ENCODE assay signal across 27 cellular contexts in genomic region chr17:13749566-13750235, GRCh38.
DNase-seq lines count a peak whose midpoint lies in the region; TF ChIP-seq lines count a peak whose summit lies in the region.
"Had no signal": no experiment of that assay in that cellular context is flagged by ENCODE, and none has a peak within 500 bp of the region (broad histone marks: within the 10 kb centered on the region; RNA-seq: fewer than 3 reads in every experiment).

No MANE protein-coding gene starts in this region.

- CTCF ChIA-PET in CD4-positive, alpha-beta memory T cell (lab: Charles Lee; ENCODE audit: partially characterized antibody), result no interaction called here
- CTCF ChIA-PET in HEK293T (lab: Yijun Ruan, JAX), result no interaction called here

- TF ChIP-seq POLR2A in lower leg skin (IDR thresholded peaks at IDR 0.05), result no peak

- H3K27ac Mint-ChIP-seq in endodermal cell, result peak overlapping the region; percentile 84
- H3K27ac Mint-ChIP-seq in CD4-positive, alpha-beta memory T cell, result peak overlapping the region in 1 of 7 donors; percentile 16
- H3K27ac Mint-ChIP-seq: activated naive CD4-positive, alpha-beta T cell treated with anti-CD3 and anti-CD28 coated beads, Interleukin-2, amount 50 U/mL, for 72 hours; B cell; CD8-positive, alpha-beta memory T cell; natural killer cell treated with Interleukin-12 subunit alpha and Interleukin-12 subunit beta and Interleukin-15 and Interleukin-18, amount 100 ng/mL, for 72 hours had no signal

- peaks cover 9% of the 10 kb centered on the region for H3K9me3 Mint-ChIP-seq in endodermal cell
- peaks cover 0 to 4% (median 0%) of the 10 kb centered on the region in 8 donors for H3K9me3 Mint-ChIP-seq in CD4-positive, alpha-beta memory T cell
- H3K9me3 Mint-ChIP-seq: activated naive CD4-positive, alpha-beta T cell treated with anti-CD3 and anti-CD28 coated beads, Interleukin-2, amount 50 U/mL, for 72 hours; CD8-positive, alpha-beta memory T cell; natural killer cell treated with Interleukin-12 subunit alpha and Interleukin-12 subunit beta and Interleukin-15 and Interleukin-18, amount 100 ng/mL, for 72 hours had no signal

- H3K36me3 ChIP-seq in cardiac muscle cell, result no peaks in the 10 kb centered on the region
- no peaks in the 10 kb centered on the region for H3K36me3 ChIP-seq in right atrium auricular region
- H3K36me3 ChIP-seq in endodermal cell (ENCODE audit: control insufficient read depth, insufficient read depth, low read length), result no peaks in the 10 kb centered on the region
- no peaks in the 10 kb centered on the region for H3K36me3 ChIP-seq in brain microvascular endothelial cell (replicated peaks)
- H3K36me3 ChIP-seq in CD4-positive, alpha-beta memory T cell (ENCODE audit: insufficient read depth, low read length), result no peaks in the 10 kb centered on the region
- H3K36me3 ChIP-seq: left ventricle myocardium inferior, suprapubic skin had no signal

- in situ Hi-C loops in brain microvascular endothelial cell (cut with HindIII; ENCODE audit: low pct_ligation_motif_present, low sequenced_read_pairs), result no loop called here

- no peaks in the 10 kb centered on the region for H3K9me3 ChIP-seq in cardiac muscle cell (ENCODE audit: low read depth)
- no peaks in the 10 kb centered on the region for H3K9me3 ChIP-seq in right atrium auricular region
- H3K9me3 ChIP-seq in endodermal cell (ENCODE audit: control insufficient read depth, low read length), result peaks cover 20% of the 10 kb centered on the region
- H3K9me3 ChIP-seq in CD4-positive, alpha-beta memory T cell (ENCODE audit: control insufficient read depth in 1 of 2, low read length in 2 of 2), result no peaks in the 10 kb centered on the region
- H3K9me3 ChIP-seq: left ventricle myocardium inferior, suprapubic skin had no signal

- POLR2A ChIA-PET in CD4-positive, alpha-beta memory T cell (lab: Charles Lee; ENCODE audit: partially characterized antibody), result no interaction called here
- POLR2A ChIA-PET in HEK293T (lab: Yijun Ruan, JAX), result no interaction called here

- H3K36me3 Mint-ChIP-seq in endodermal cell (ENCODE audit: low read depth), result no peaks in the 10 kb centered on the region
- no peaks in the 10 kb centered on the region for H3K36me3 Mint-ChIP-seq in CD4-positive, alpha-beta memory T cell
- H3K36me3 Mint-ChIP-seq: activated naive CD4-positive, alpha-beta T cell treated with anti-CD3 and anti-CD28 coated beads, Interleukin-2, amount 50 U/mL, for 72 hours; CD8-positive, alpha-beta memory T cell; natural killer cell treated with Interleukin-12 subunit alpha and Interleukin-12 subunit beta and Interleukin-15 and Interleukin-18, amount 100 ng/mL, for 72 hours had no signal

- H3K27me3 Mint-ChIP-seq in endodermal cell (ENCODE audit: insufficient read depth), result no peaks in the 10 kb centered on the region
- H3K27me3 Mint-ChIP-seq in CD4-positive, alpha-beta memory T cell, result peaks cover 0 to 4% of the 10 kb centered on the region in 2 donors

- H3K9ac ChIP-seq in endodermal cell (ENCODE audit: extremely low read depth, low read length, poor library complexity, severe bottlenecking), result no peak overlapping the region
- H3K9ac ChIP-seq: parathyroid adenoma had no signal

- no peaks in the 10 kb centered on the region for H3K27me3 ChIP-seq in cardiac muscle cell
- no peaks in the 10 kb centered on the region for H3K27me3 ChIP-seq in right atrium auricular region
- H3K27me3 ChIP-seq in endodermal cell (ENCODE audit: control insufficient read depth, insufficient read depth, low read length, poor library complexity, severe bottlenecking), result no peaks in the 10 kb centered on the region
- no peaks in the 10 kb centered on the region for H3K27me3 ChIP-seq in brain microvascular endothelial cell (replicated peaks)
- H3K27me3 ChIP-seq in CD4-positive, alpha-beta memory T cell (ENCODE audit: insufficient read depth, low read length), result no peaks in the 10 kb centered on the region
- H3K27me3 ChIP-seq: suprapubic skin had no signal

- peak overlapping the region; percentile 11 for H3K4me3 Mint-ChIP-seq in endodermal cell
- H3K4me3 Mint-ChIP-seq in CD4-positive, alpha-beta memory T cell, result no peak overlapping the region
- H3K4me3 Mint-ChIP-seq: B cell; CD8-positive, alpha-beta memory T cell; natural killer cell treated with Interleukin-12 subunit alpha and Interleukin-12 subunit beta and Interleukin-15 and Interleukin-18, amount 100 ng/mL, for 72 hours had no signal

- 58 to 100% methylated on average over 1 to 4 of the region's 4 CpGs for WGBS in endodermal cell (ENCODE audit: insufficient coverage in 1 of 2, insufficient read length in 1 of 2), 2 experiments
- 56 to 64% methylated on average over 4 of the region's 4 CpGs for WGBS in lower leg skin, 2 donors

- H3K4me3 ChIP-seq in cardiac muscle cell, result no peak overlapping the region
- no peak overlapping the region for H3K4me3 ChIP-seq in right atrium auricular region
- peak overlapping the region; percentile 20 for H3K4me3 ChIP-seq in endodermal cell (ENCODE audit: low read length)
- H3K4me3 ChIP-seq in brain microvascular endothelial cell (ENCODE audit: low read depth, low read length), result no peak overlapping the region
- H3K4me3 ChIP-seq in lower leg skin (ENCODE audit: low read depth, poor library complexity, severe bottlenecking), result no peak overlapping the region
- H3K4me3 ChIP-seq in CD4-positive, alpha-beta memory T cell (ENCODE audit: low read length in 2 of 2), result no peak overlapping the region
- H3K4me3 ChIP-seq: left ventricle myocardium inferior, suprapubic skin had no signal

- intact Hi-C loops in lower leg skin (cut with DNase I; ENCODE audit: low total_unique reads), result no loop called here
- intact Hi-C loops in CD4-positive, alpha-beta memory T cell (cut with micrococcal nuclease), result no loop called here

- peaks cover 54% of the 10 kb centered on the region for H3K4me1 ChIP-seq in cardiac muscle cell (ENCODE audit: low read depth)
- H3K4me1 ChIP-seq in right atrium auricular region, result peaks cover 0 to 4% of the 10 kb centered on the region in 2 donors
- peaks cover 18% of the 10 kb centered on the region for H3K4me1 ChIP-seq in endodermal cell (ENCODE audit: control insufficient read depth, insufficient read depth, low read length)
- H3K4me1 ChIP-seq in CD4-positive, alpha-beta memory T cell (ENCODE audit: insufficient read depth, low read length), result no peaks in the 10 kb centered on the region
- H3K4me1 ChIP-seq: parathyroid adenoma, suprapubic skin had no signal

- H3K27ac ChIP-seq in cardiac muscle cell (no peak overlapping the region), right atrium auricular region (no peak overlapping the region), endodermal cell (ENCODE audit: low read depth, low read length) (no peak overlapping the region), brain microvascular endothelial cell (no peak overlapping the region)
- H3K27ac ChIP-seq in CD4-positive, alpha-beta memory T cell (ENCODE audit: low read depth, low read length), result no peak overlapping the region
- H3K27ac ChIP-seq: left ventricle myocardium inferior, parathyroid adenoma, suprapubic skin, VCaP had no signal

- TF ChIP-seq CTCF in cardiac muscle cell (IDR thresholded peaks at IDR 0.05; ENCODE audit: low read depth, low read length) (no peak), right atrium auricular region (IDR thresholded peaks at IDR 0.05) (no peak), endodermal cell (conservative IDR thresholded peaks at IDR 0.05) (no peak), brain microvascular endothelial cell (IDR thresholded peaks at IDR 0.05; ENCODE audit: low read depth, low read length, missing control alignments) (no peak), lower leg skin (IDR thresholded peaks at IDR 0.05) (no peak)

- peak; percentile 21 to 51 for DNase-seq in cardiac muscle cell (ENCODE audit: low read depth in 1 of 2, low spot score in 1 of 2)
- DNase-seq in right atrium auricular region (ENCODE audit: low spot score), result no peak
- DNase-seq in endodermal cell, result peak; percentile 74
- DNase-seq in myocyte (ENCODE audit: low read depth), result peak; percentile 7
- DNase-seq in brain microvascular endothelial cell, result no peak
- no peak for DNase-seq in lower leg skin (ENCODE audit: low spot score in 2 of 2)
- no peak for DNase-seq in CD4-positive, alpha-beta memory T cell
- no peak for DNase-seq in HEK293T (ENCODE audit: extremely low spot score)
- DNase-seq: activated CD4-positive, alpha-beta T cell treated with anti-CD3 and anti-CD28 coated beads for 48 hours; amygdala; CD8-positive, alpha-beta memory T cell; DMS 273 treated with DMSO at 0.1 percent for 48 hours; HCEC 1CT; left ventricle myocardium inferior; midbrain; NCI-H2107; NCI-H82; SHP77 treated with DMSO at 0.1 percent for 48 hours; stimulated activated CD4-positive, alpha-beta T cell treated with anti-CD3 and anti-CD28 coated beads, Interleukin-1b, Interleukin-23, amount 100 ng/mL, for 48 hours; stimulated activated naive CD4-positive, alpha-beta T cell treated with Interleukin-2 at 50 U/mL for 16 hours; SW 1271 had no signal

- H3K4me1 Mint-ChIP-seq in endodermal cell, result peaks cover 49% of the 10 kb centered on the region
- H3K4me1 Mint-ChIP-seq in CD4-positive, alpha-beta memory T cell, result no peaks in the 10 kb centered on the region
- H3K4me1 Mint-ChIP-seq: B cell; CD8-positive, alpha-beta memory T cell had no signal

TF ChIP-seq in HEK293T, 16 proteins besides CTCF, POLR2A, EP300 and RAD21:
- TF ChIP-seq L3MBTL2 (conservative IDR thresholded peaks at IDR 0.05) (no peak), TARDBP (IDR thresholded peaks at IDR 0.05) (no peak), LEF1 (IDR thresholded peaks at IDR 0.05; ENCODE audit: borderline replicate concordance) (no peak), ARNT (IDR thresholded peaks at IDR 0.05) (no peak), ELF4 (IDR thresholded peaks at IDR 0.05) (no peak), SP1 (IDR thresholded peaks at IDR 0.05) (no peak)
TF ChIP-seq in HEK293T: peak in this region for 0.

Comparison
In these comparisons a context has a peak if more than half of its experiments do, and no peak if none do; other contexts are left out.
1. DNase-seq: peak in cardiac muscle cell (2 of 2), endodermal cell (single experiment) and myocyte (single experiment); none in right atrium auricular region (single experiment), brain microvascular endothelial cell (single experiment), lower leg skin (0 of 2), CD4-positive, alpha-beta memory T cell (0 of 5) and HEK293T (single experiment).